23 cellular contexts compared by ENCODE assay signal in the genomic region with DNA sequence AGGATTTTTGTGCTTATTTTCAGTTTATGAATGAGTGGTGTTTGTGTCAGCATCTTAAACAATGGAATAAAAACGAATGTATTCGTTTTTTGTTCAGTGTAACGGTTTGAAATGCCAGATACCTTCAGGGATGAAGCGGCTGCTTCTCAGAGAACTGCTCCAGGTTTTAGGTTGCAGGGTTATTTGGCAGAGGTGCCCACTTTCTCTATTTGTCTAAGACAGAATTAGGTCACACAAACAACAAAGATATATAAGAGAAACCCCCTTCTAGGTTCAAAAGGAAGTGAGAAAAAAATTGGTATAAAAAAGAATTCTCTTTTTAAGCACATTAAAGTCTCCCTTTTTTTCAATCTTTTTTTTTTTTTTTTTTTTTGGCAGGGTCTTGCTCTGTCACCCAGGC.
"Had no signal": no experiment of that assay in that cellular context is flagged by ENCODE, and none has a peak within 500 bp of the region (broad histone marks: within the 10 kb centered on the region; RNA-seq: fewer than 3 reads in every experiment).

No MANE protein-coding gene starts in this region.

- H2AFZ ChIP-seq: PC-9 had no signal

- ATAC-seq: Right ventricle myocardium inferior had no signal

- DNase-seq: IMR-90; Karpas-422; KG1; MG63; NCI-H1092; NCI-H1105 treated with DMSO at 0.1 percent for 48 hours; NCI-H1417 treated with DMSO at 0.1 percent for 48 hours; NCI-H146; NCI-H1694 treated with DMSO at 0.1 percent for 48 hours; NCI-H1930; NCI-H2081; NCI-H2107; NCI-H2171; NCI-H524; NCI-H526 treated with DMSO at 0.1 percent for 48 hours; NCI-H748 treated with DMSO at 0.1 percent for 48 hours; NK-92 treated with Interleukin-12 subunit alpha and Interleukin-12 subunit beta, amount 100 ng/mL, for 24 hours; PC-9; Peyer's patch; SHP77 treated with DMSO at 0.1 percent for 48 hours had no signal

- H3K4me3 ChIP-seq: MG63, PC-9, Peyer's patch, SJSA1, SK-N-MC had no signal

- H3K9me3 ChIP-seq: MG63, Peyer's patch, SJSA1 had no signal

- H3K4me1 ChIP-seq: Peyer's patch, SJSA1 had no signal

- H3K27ac ChIP-seq: PC-9, Peyer's patch, SJSA1, SK-N-MC had no signal

- H3K36me3 ChIP-seq: MG63, Peyer's patch, SJSA1 had no signal

- H3K4me2 ChIP-seq: PC-9 had no signal

- H3K27me3 ChIP-seq: MG63, Peyer's patch, SJSA1 had no signal
